In genomic region chr1:91608876-91609275, GRCh38 we compare ENCODE assay signal across 15 cellular contexts.
DNase-seq lines count a peak whose midpoint lies in the region; ATAC-seq and TF ChIP-seq lines count a peak whose summit lies in the region.
"Had no signal": no experiment of that assay in that cellular context is flagged by ENCODE, and none has a peak within 500 bp of the region (broad histone marks: within the 10 kb centered on the region; RNA-seq: fewer than 3 reads in every experiment).

No MANE protein-coding gene starts in this region.

- H3K4me3 ChIP-seq in HCT116 (replicated peaks in 1 of 2; ENCODE audit: low read depth in 1 of 2, low read length in 2 of 2): peak overlapping the region in 1 of 2 experiments; percentile 3; a peak in 1 of 4 replicates
- H3K4me3 ChIP-seq in adipocyte (ENCODE audit: low read length): no peak overlapping the region
- H3K4me3 ChIP-seq: BLaER1, heart left ventricle, lower lobe of right lung, SJCRH30 had no signal

- RAD21 ChIA-PET in HCT116 (lab: Charles Lee; ENCODE audit: low non-redundant PET in 1 of 2, low total read pairs in 2 of 2, uncharacterized antibody in 2 of 2, unreplicated experiment in 2 of 2): no interaction called here

- no peaks in the 10 kb centered on the region for H3K9me3 ChIP-seq in HCT116 (ENCODE audit: control insufficient read depth in 1 of 2, insufficient read depth in 1 of 2, low read depth in 1 of 2, low read length in 2 of 2)
- H3K9me3 ChIP-seq in adipocyte (ENCODE audit: control insufficient read depth, low read length): no peaks in the 10 kb centered on the region
- H3K9me3 ChIP-seq: BLaER1, lower lobe of right lung, SJCRH30 had no signal

- ATAC-seq in HCT116 (peak; percentile 26), HG03139 (IDR thresholded peaks at IDR 0.05; ENCODE audit: unreplicated experiment) (no peak), left colon (no peak), GM21423 (IDR thresholded peaks at IDR 0.05; ENCODE audit: unreplicated experiment) (no peak)
- ATAC-seq: lower lobe of right lung had no signal

- H3K36me3 ChIP-seq in HCT116 (ENCODE audit: control insufficient read depth in 1 of 2, insufficient read depth in 2 of 2, low read length in 2 of 2) (no peaks in the 10 kb centered on the region), adipocyte (ENCODE audit: control insufficient read depth, insufficient read depth, low read length, severe bottlenecking) (no peaks in the 10 kb centered on the region)
- H3K36me3 ChIP-seq: BLaER1, heart left ventricle, lower lobe of right lung, SJCRH30 had no signal

- H3K4me2 ChIP-seq in HCT116 (ENCODE audit: low read length): peak overlapping the region; percentile 53
- H3K4me2 ChIP-seq: BLaER1 had no signal

- 0 out of 6 replicates have a peak, but pooled peaks of 1 of the 3 experiments have one; percentile 1 for TF ChIP-seq CTCF in HCT116 (IDR thresholded peaks at IDR 0.05 in 2 of 3, conservative IDR thresholded peaks at IDR 0.05 in 1 of 3; ENCODE audit: borderline replicate concordance in 1 of 3, insufficient read depth in 1 of 3, low read depth in 2 of 3, low read length in 2 of 3)

- no peaks in the 10 kb centered on the region for H3K79me2 ChIP-seq in HCT116 (ENCODE audit: insufficient read depth, low read length)

- TF ChIP-seq RAD21 in HCT116 (IDR thresholded peaks at IDR 0.05; ENCODE audit: low read depth): no peak

- no peaks in the 10 kb centered on the region for H4K20me1 ChIP-seq in HCT116 (ENCODE audit: insufficient read depth)
- H4K20me1 ChIP-seq: BLaER1 had no signal

- no peak for TF ChIP-seq POLR2A in HCT116 (IDR thresholded peaks at IDR 0.05; ENCODE audit: borderline replicate concordance, extremely low read depth, insufficient read depth, insufficient read length)

- in situ Hi-C loops in ACHN (cut with HindIII; ENCODE audit: low pct_ligation_motif_present, low pct_unique_long_range_greater_than_20kb, low sequenced_read_pairs): no loop called here

- H3K9me2 ChIP-seq in HCT116 (ENCODE audit: insufficient read depth): no peaks in the 10 kb centered on the region

- intact Hi-C loops in HCT116 (cut with micrococcal nuclease): no loop called here
- intact Hi-C loops in left colon (cut with DNase I, micrococcal nuclease): no loop called here

- CTCF ChIA-PET in HCT116 (lab: Charles Lee): no interaction called here

- H3K27ac ChIP-seq in HCT116 (ENCODE audit: low read depth, low read length): no peak overlapping the region
- H3K27ac ChIP-seq: BLaER1, lower lobe of right lung, SJCRH30 had no signal

- DNase-seq in ACHN (peak; percentile 24), HCT116 (ENCODE audit: low read depth, low spot score) (no peak), adipocyte (ENCODE audit: low read depth) (peak; percentile 50), iris pigment epithelial cell (ENCODE audit: low read depth) (peak; percentile 61), left colon (no peak)
- DNase-seq in stimulated activated CD4-positive, alpha-beta T cell treated with anti-CD3 and anti-CD28 coated beads, Interleukin-15, amount 100 ng/mL, for 24 hours: no peak
- DNase-seq: activated naive CD8-positive, alpha-beta T cell treated with anti-CD3 and anti-CD28 coated beads for 36 hours; heart left ventricle; lower lobe of right lung; NCI-H1092 treated with DMSO at 0.1 percent for 48 hours; NCI-H774; SJCRH30 had no signal

- POLR2A ChIA-PET in HCT116 (lab: Charles Lee): no interaction called here

- peak overlapping the region; percentile 86 for H2AFZ ChIP-seq in HCT116 (ENCODE audit: low read depth, low read length, poor library complexity, severe bottlenecking)

- H3K4me1 ChIP-seq in HCT116 (ENCODE audit: control insufficient read depth in 1 of 2, insufficient read depth in 2 of 2, low read length in 2 of 2) (peaks cover 13 to 52% of the 10 kb centered on the region in 2 experiments), adipocyte (ENCODE audit: control insufficient read depth, insufficient read depth, low read length) (peaks cover 18% of the 10 kb centered on the region)
- H3K4me1 ChIP-seq: lower lobe of right lung, SJCRH30 had no signal

- H3K9ac ChIP-seq in HCT116 (ENCODE audit: low read length) (peak overlapping the region; percentile 21; the same call in 1 of the 2 replicates), adipocyte (ENCODE audit: low read length) (peak overlapping the region; percentile 44)
- H3K9ac ChIP-seq: BLaER1 had no signal

- no peaks in the 10 kb centered on the region for H3K27me3 ChIP-seq in HCT116 (ENCODE audit: insufficient read depth, low read length)
- no peaks in the 10 kb centered on the region for H3K27me3 ChIP-seq in adipocyte (replicated peaks; ENCODE audit: control insufficient read depth, insufficient read depth, low read length)
- H3K27me3 ChIP-seq: BLaER1, heart left ventricle, SJCRH30 had no signal

- no TSS peak for BruUV-seq in HCT116 (replicated peaks; lab: Mats Ljungman, UMichigan)

TF ChIP-seq in HCT116, 20 proteins besides CTCF, POLR2A, EP300 and RAD21:
- no peak for TF ChIP-seq YY1 (IDR thresholded peaks at IDR 0.05; ENCODE audit: extremely low read depth, insufficient replicate concordance, low read depth, low read length)
- no peak for TF ChIP-seq MAX (IDR thresholded peaks at IDR 0.05)
- TF ChIP-seq CEBPB (IDR thresholded peaks at IDR 0.05; ENCODE audit: low read depth): no peak
- TF ChIP-seq, protein P1, sequence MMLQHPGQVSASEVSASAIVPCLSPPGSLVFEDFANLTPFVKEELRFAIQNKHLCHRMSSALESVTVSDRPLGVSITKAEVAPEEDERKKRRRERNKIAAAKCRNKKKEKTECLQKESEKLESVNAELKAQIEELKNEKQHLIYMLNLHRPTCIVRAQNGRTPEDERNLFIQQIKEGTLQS (IDR thresholded peaks at IDR 0.05): no peak
- no peak for TF ChIP-seq ZNF274 (IDR thresholded peaks at IDR 0.05; ENCODE audit: low read depth, low read length)
- no peak for TF ChIP-seq TCF7L2 (IDR thresholded peaks at IDR 0.05; ENCODE audit: borderline replicate concordance, extremely low read depth, insufficient read depth, insufficient read length)
- TF ChIP-seq CBX3 (IDR thresholded peaks at IDR 0.05; ENCODE audit: low read depth): no peak
- no peak for TF ChIP-seq ZFX (IDR thresholded peaks at IDR 0.05)

Comparison
In these comparisons a context has a peak if more than half of its experiments do, and no peak if none do; other contexts are left out.
1. DNase-seq: peak in ACHN (single experiment), adipocyte (single experiment) and iris pigment epithelial cell (single experiment); none in HCT116 (single experiment), stimulated activated CD4-positive, alpha-beta T cell treated with anti-CD3 and anti-CD28 coated beads, Interleukin-15, amount 100 ng/mL, for 24 hours (single experiment) and left colon (0 of 2).